In the genomic region with DNA sequence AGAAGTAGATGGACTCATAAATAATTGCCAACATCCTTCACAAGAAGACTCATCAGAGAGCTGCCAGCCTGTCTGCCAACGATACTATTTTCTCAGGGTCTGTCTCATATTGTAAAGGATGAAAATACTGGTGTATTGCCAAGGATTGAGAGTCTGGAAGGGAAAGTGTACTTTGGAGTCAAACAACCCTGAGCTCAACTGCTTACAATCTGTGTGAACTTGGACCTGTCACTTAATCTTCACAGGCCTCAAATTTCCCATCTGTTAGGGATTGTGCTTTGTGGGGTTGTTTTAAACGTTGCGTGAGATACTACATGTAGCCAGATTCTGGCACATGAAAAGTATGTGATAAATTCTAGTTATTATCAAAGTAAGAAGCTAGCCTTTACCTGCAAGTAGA, we compare ENCODE assay signal across 27 cellular contexts.
A peak's percentile ranks its signal among the peaks of the same experiment; 100 is the strongest.
DNase-seq lines count a peak whose midpoint lies in the region; ATAC-seq, FAIRE-seq and TF ChIP-seq lines count a peak whose summit lies in the region.
"Had no signal": no experiment of that assay in that cellular context is flagged by ENCODE, and none has a peak within 500 bp of the region (broad histone marks: within the 10 kb centered on the region; RNA-seq: fewer than 3 reads in every experiment).

No MANE protein-coding gene starts in this region.

- H2AFZ ChIP-seq in astrocyte (ENCODE audit: low read depth, low read length), result no peak overlapping the region
- H2AFZ ChIP-seq in hepatocyte, result no peak overlapping the region
- H2AFZ ChIP-seq in HepG2 (ENCODE audit: low read length), result no peak overlapping the region

- TF ChIP-seq RAD21 in HepG2 (CRISPR knock-in tag; IDR thresholded peaks at IDR 0.05), result no peak

- H3K27ac ChIP-seq in astrocyte (ENCODE audit: low read depth, low read length) (no peak overlapping the region), hepatocyte (no peak overlapping the region), HepG2 (ENCODE audit: extremely low read length, insufficient read depth, low read length) (no peak overlapping the region), right lobe of liver (no peak overlapping the region)
- H3K27ac ChIP-seq: 22Rv1, A549, BLaER1 had no signal

- H3K27me3 ChIP-seq in astrocyte (ENCODE audit: insufficient read depth, low read length), result no peaks in the 10 kb centered on the region
- no peaks in the 10 kb centered on the region for H3K27me3 ChIP-seq in hepatocyte
- H3K27me3 ChIP-seq in HepG2 (ENCODE audit: control insufficient read depth in 1 of 2, insufficient read depth in 2 of 2, low read length in 2 of 2), result no peaks in the 10 kb centered on the region; a peak in 1 of 5 replicates
- H3K27me3 ChIP-seq in right lobe of liver, result no peaks in the 10 kb centered on the region
- H3K27me3 ChIP-seq: BE2C had no signal

- WGBS in hepatocyte (ENCODE audit: low lambda C conversion rate, missing lambda C conversion rate), result 68% methylated on average over 3 of the region's 3 CpGs
- 4% methylated on average over 3 of the region's 3 CpGs for WGBS in HepG2 (ENCODE audit: low lambda C conversion rate)
- 27% methylated on average over 3 of the region's 3 CpGs for WGBS in right lobe of liver (ENCODE audit: insufficient coverage, low coverage, low lambda C conversion rate, missing lambda C conversion rate)

- H3K36me3 Mint-ChIP-seq in astrocyte (ENCODE audit: low read depth, unreplicated experiment) (no peaks in the 10 kb centered on the region), endothelial cell (ENCODE audit: low read depth, unreplicated experiment) (no peaks in the 10 kb centered on the region)
- no peaks in the 10 kb centered on the region for H3K36me3 Mint-ChIP-seq in stimulated activated memory B cell treated with anti-CD40 and anti-IgM and Interleukin-4, amounts not matched to agents 10 μg/mL and 1 μg/mL and 100 μg/mL, for 72 hours
- H3K36me3 Mint-ChIP-seq: CD14-positive monocyte; CD4-positive, alpha-beta memory T cell; CD4-positive, CD25-positive, alpha-beta regulatory T cell; CD8-positive, alpha-beta memory T cell had no signal

- H4K20me1 ChIP-seq in astrocyte (ENCODE audit: insufficient read depth, low read length), result no peaks in the 10 kb centered on the region
- no peaks in the 10 kb centered on the region for H4K20me1 ChIP-seq in hepatocyte (ENCODE audit: insufficient read depth, poor library complexity, severe bottlenecking)
- no peaks in the 10 kb centered on the region for H4K20me1 ChIP-seq in HepG2 (ENCODE audit: insufficient read depth, low read length)
- H4K20me1 ChIP-seq: BLaER1 had no signal

- peaks cover 1% of the 10 kb centered on the region for H3K4me1 Mint-ChIP-seq in astrocyte (ENCODE audit: low read depth, unreplicated experiment)
- H3K4me1 Mint-ChIP-seq in stimulated activated memory B cell treated with anti-CD40 and anti-IgM and Interleukin-4, amounts not matched to agents 10 μg/mL and 1 μg/mL and 100 μg/mL, for 72 hours, result no peaks in the 10 kb centered on the region
- H3K4me1 Mint-ChIP-seq in endothelial cell (ENCODE audit: unreplicated experiment), result no peaks in the 10 kb centered on the region
- H3K4me1 Mint-ChIP-seq: CD14-positive monocyte; CD4-positive, alpha-beta memory T cell; CD4-positive, CD25-positive, alpha-beta regulatory T cell; CD8-positive, alpha-beta memory T cell had no signal

- no peaks in the 10 kb centered on the region for H3K4me1 ChIP-seq in astrocyte (ENCODE audit: insufficient read depth, low read length)
- H3K4me1 ChIP-seq in hepatocyte (ENCODE audit: insufficient read depth), result peaks cover 5% of the 10 kb centered on the region
- H3K4me1 ChIP-seq in HepG2 (ENCODE audit: insufficient read depth, low read length), result no peaks in the 10 kb centered on the region
- peaks cover 0 to 6% (median 0%) of the 10 kb centered on the region in 4 donors for H3K4me1 ChIP-seq in right lobe of liver
- H3K4me1 ChIP-seq: A549, BE2C, BLaER1 had no signal

- H3K9me3 Mint-ChIP-seq in astrocyte (ENCODE audit: unreplicated experiment) (peaks cover 5% of the 10 kb centered on the region), endothelial cell (ENCODE audit: unreplicated experiment) (no peaks in the 10 kb centered on the region)
- peaks cover 8% of the 10 kb centered on the region for H3K9me3 Mint-ChIP-seq in stimulated activated memory B cell treated with anti-CD40 and anti-IgM and Interleukin-4, amounts not matched to agents 10 μg/mL and 1 μg/mL and 100 μg/mL, for 72 hours

- FAIRE-seq in astrocyte (lab: Jason Lieb, UNC) (peak; percentile 80), HepG2 (lab: Jason Lieb, UNC) (peak; percentile 28)
- FAIRE-seq: A549, GM12878, GM12892, GM18507 had no signal

- no peaks in the 10 kb centered on the region for H3K9me2 ChIP-seq in hepatocyte (replicated peaks; ENCODE audit: insufficient read depth)

- no peak for TF ChIP-seq EP300 in HepG2 (IDR thresholded peaks at IDR 0.05; ENCODE audit: low read depth in 2 of 2, low read length in 2 of 2)
- no peak for TF ChIP-seq EP300 in HepG2 (CRISPR knock-in tag; IDR thresholded peaks at IDR 0.05; ENCODE audit: borderline replicate concordance)

- H3K9me3 ChIP-seq in astrocyte (ENCODE audit: insufficient read depth, low read depth, low read length) (no peaks in the 10 kb centered on the region), hepatocyte (ENCODE audit: low read depth) (no peaks in the 10 kb centered on the region), HepG2 (ENCODE audit: low read length) (no peaks in the 10 kb centered on the region; the same call in 1 of the 2 replicates), right lobe of liver (no peaks in the 10 kb centered on the region)
- H3K9me3 ChIP-seq: A549, BE2C had no signal

- BruUV-seq in HepG2 (replicated peaks; lab: Mats Ljungman, UMichigan), result no TSS peak

- POLR2A ChIA-PET in HepG2 (lab: Yijun Ruan, JAX), result no interaction called here

- H3K4me3 Mint-ChIP-seq in astrocyte (ENCODE audit: unreplicated experiment) (no peak overlapping the region), endothelial cell (ENCODE audit: unreplicated experiment) (no peak overlapping the region)
- H3K4me3 Mint-ChIP-seq in stimulated activated memory B cell treated with anti-CD40 and anti-IgM and Interleukin-4, amounts not matched to agents 10 μg/mL and 1 μg/mL and 100 μg/mL, for 72 hours, result no peak overlapping the region
- H3K4me3 Mint-ChIP-seq: CD14-positive monocyte; CD4-positive, alpha-beta memory T cell; CD4-positive, CD25-positive, alpha-beta regulatory T cell; CD8-positive, alpha-beta memory T cell had no signal

- TF ChIP-seq POLR2A in HepG2 (IDR thresholded peaks at IDR 0.05; ENCODE audit: insufficient read depth in 1 of 2, low read depth in 2 of 2, low read length in 2 of 2), result no peak
- no peak for TF ChIP-seq POLR2A in right lobe of liver (IDR thresholded peaks at IDR 0.05)

- ATAC-seq in HepG2 (no peak), right lobe of liver (peak in 3 of 4 donors; percentile 41 to 81 (median 60))
- no peak for ATAC-seq in stimulated activated memory B cell treated with anti-CD40 and anti-IgM and Interleukin-4, amounts not matched to agents 10 μg/mL and 1 μg/mL and 100 μg/mL, for 72 hours
- ATAC-seq: A549, GM12878 had no signal

- no peak overlapping the region for H3K9ac ChIP-seq in astrocyte (ENCODE audit: low read length)
- H3K9ac ChIP-seq in HepG2 (ENCODE audit: insufficient read depth, low read depth, low read length), result no peak overlapping the region
- H3K9ac ChIP-seq: BLaER1 had no signal

- no peak overlapping the region for H3K27ac Mint-ChIP-seq in astrocyte (ENCODE audit: unreplicated experiment)
- no peak overlapping the region for H3K27ac Mint-ChIP-seq in stimulated activated memory B cell treated with anti-CD40 and anti-IgM and Interleukin-4, amounts not matched to agents 10 μg/mL and 1 μg/mL and 100 μg/mL, for 72 hours
- H3K27ac Mint-ChIP-seq in endothelial cell (ENCODE audit: unreplicated experiment), result no peak overlapping the region
- H3K27ac Mint-ChIP-seq: CD14-positive monocyte; CD4-positive, alpha-beta memory T cell; CD4-positive, CD25-positive, alpha-beta regulatory T cell; CD8-positive, alpha-beta memory T cell had no signal

- intact Hi-C loops in HepG2 (cut with micrococcal nuclease; ENCODE audit: unreplicated experiment), result no loop called here
- intact Hi-C loops in right lobe of liver (cut with DNase I), result no loop called here

- H3K27me3 Mint-ChIP-seq in astrocyte (ENCODE audit: low read depth, unreplicated experiment), result no peaks in the 10 kb centered on the region
- no peaks in the 10 kb centered on the region for H3K27me3 Mint-ChIP-seq in stimulated activated memory B cell treated with anti-CD40 and anti-IgM and Interleukin-4, amounts not matched to agents 10 μg/mL and 1 μg/mL and 100 μg/mL, for 72 hours
- no peaks in the 10 kb centered on the region for H3K27me3 Mint-ChIP-seq in endothelial cell (ENCODE audit: unreplicated experiment)
- H3K27me3 Mint-ChIP-seq: CD4-positive, alpha-beta memory T cell; CD4-positive, CD25-positive, alpha-beta regulatory T cell; CD8-positive, alpha-beta memory T cell had no signal

- H3K4me3 ChIP-seq in astrocyte (ENCODE audit: insufficient read depth, low read depth, low read length) (no peak overlapping the region), hepatocyte (no peak overlapping the region), HepG2 (replicated peaks in 1 of 3; ENCODE audit: insufficient read depth in 1 of 3, low read depth in 2 of 3, low read length in 3 of 3) (no peak overlapping the region), right lobe of liver (no peak overlapping the region)
- H3K4me3 ChIP-seq: A549, BLaER1, GM12878 had no signal

- DNase-seq in astrocyte (ENCODE audit: low read depth) (no peak), hepatocyte (ENCODE audit: low spot score) (peak; percentile 17), HepG2 (ENCODE audit: low spot score) (no peak), right lobe of liver (no peak), AG08395 (ENCODE audit: low spot score) (no peak), endothelial cell (ENCODE audit: low spot score) (no peak)
- DNase-seq: BE2C; C1 segment of cervical spinal cord; CD4-positive, alpha-beta memory T cell; CD4-positive, CD25-positive, alpha-beta regulatory T cell; CD8-positive, alpha-beta memory T cell; COR-L47; DMS 273 treated with DMSO at 0.1 percent for 48 hours; DMS153; DMS53; DMS79; DND-41; EL; GDM1 had no signal

- TF ChIP-seq CTCF in astrocyte (IDR thresholded peaks at IDR 0.05; ENCODE audit: insufficient read depth, low read depth, low read length) (no peak), hepatocyte (IDR thresholded peaks at IDR 0.05; ENCODE audit: poor library complexity) (no peak), HepG2 (CRISPR knock-in tag; IDR thresholded peaks at IDR 0.05) (no peak), right lobe of liver (IDR thresholded peaks at IDR 0.05) (no peak), endothelial cell (IDR thresholded peaks at IDR 0.05; ENCODE audit: unreplicated experiment) (no peak)

- H3K4me2 ChIP-seq in astrocyte (ENCODE audit: low read length) (no peak overlapping the region), hepatocyte (no peak overlapping the region), HepG2 (ENCODE audit: low read depth, low read length) (no peak overlapping the region)
- H3K4me2 ChIP-seq: A549, BLaER1 had no signal

- CTCF ChIA-PET in HepG2 (lab: Yijun Ruan, JAX; ENCODE audit: low intra/inter-chr PET ratio, low total read pairs), result no interaction called here

- H3K79me2 ChIP-seq in astrocyte (ENCODE audit: insufficient read depth, low read length) (no peaks in the 10 kb centered on the region), hepatocyte (no peaks in the 10 kb centered on the region), HepG2 (ENCODE audit: insufficient read depth, low read length) (no peaks in the 10 kb centered on the region)

- in situ Hi-C loops in HepG2 (cut with HindIII; ENCODE audit: extremely low pct_ligation_motif_present, low pct_unique_long_range_greater_than_20kb), result no loop called here

- H3K36me3 ChIP-seq in astrocyte (ENCODE audit: insufficient read depth, low read length) (no peaks in the 10 kb centered on the region), hepatocyte (replicated peaks; ENCODE audit: insufficient read depth, low read depth) (no peaks in the 10 kb centered on the region), HepG2 (replicated peaks in 1 of 2; ENCODE audit: control insufficient read depth in 1 of 2, insufficient read depth in 2 of 2, low read length in 2 of 2) (no peaks in the 10 kb centered on the region), right lobe of liver (no peaks in the 10 kb centered on the region)
- H3K36me3 ChIP-seq: BE2C, BLaER1 had no signal

Comparison
In these comparisons a context has a peak if more than half of its experiments do, and no peak if none do; other contexts are left out.
1. ATAC-seq: peak in right lobe of liver (3 of 4); none in HepG2 (single experiment) and stimulated activated memory B cell treated with anti-CD40 and anti-IgM and Interleukin-4, amounts not matched to agents 10 μg/mL and 1 μg/mL and 100 μg/mL, for 72 hours (single experiment).